Comparison of ENCODE assay signal across 8 cellular contexts in the genomic region with DNA sequence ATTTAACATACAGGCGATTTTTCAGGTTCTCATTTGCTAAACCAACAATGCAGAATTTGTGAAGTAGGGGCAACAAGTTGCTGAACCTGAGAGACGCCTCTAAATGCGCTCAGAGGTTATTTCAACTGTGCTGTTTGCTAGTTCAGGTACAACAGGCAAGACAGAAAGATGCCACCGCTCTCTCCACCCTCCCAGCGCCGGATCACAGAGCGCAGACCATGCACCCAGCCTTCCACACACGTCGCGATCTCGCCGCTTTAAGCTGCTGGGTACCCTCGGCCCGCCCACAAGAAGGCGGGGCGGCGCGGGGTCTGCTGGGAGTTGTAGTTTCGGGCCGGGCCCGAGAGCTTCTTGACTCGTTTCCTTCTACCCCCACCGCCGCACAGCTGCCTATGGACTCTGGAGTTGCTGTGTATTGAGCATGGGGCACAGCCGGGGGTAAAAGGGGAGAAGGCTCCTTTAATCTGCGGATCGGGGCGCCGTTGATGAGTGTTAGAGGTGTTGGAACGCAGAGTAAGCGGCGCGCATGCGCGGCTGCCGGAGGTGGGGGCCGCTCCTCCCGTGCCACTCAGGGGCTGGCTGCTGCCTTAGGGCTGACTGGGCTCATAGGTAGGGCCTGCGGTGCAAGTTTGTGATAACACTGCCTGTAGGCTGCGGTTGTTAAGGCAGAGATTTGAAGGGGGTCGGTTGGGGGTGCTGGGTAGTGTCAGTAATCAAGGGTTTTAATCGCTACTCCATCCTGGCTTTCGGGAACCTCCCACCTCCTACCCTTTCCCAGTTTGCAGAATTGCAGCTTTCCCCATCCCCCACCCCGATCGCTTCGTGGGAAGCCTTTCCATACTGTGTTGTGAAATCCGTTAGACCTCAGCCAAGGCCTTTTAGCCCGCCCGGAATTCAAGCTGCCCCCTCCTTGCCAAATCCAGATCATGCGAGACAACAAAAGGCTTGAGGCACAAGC. TPM values are rescaled to one million over a fixed set of nuclear protein-coding genes. Genes with fewer than 3 reads are reported as not detected.
DNase-seq lines count a peak whose midpoint lies in the region; TF ChIP-seq lines count a peak whose summit lies in the region.

No MANE protein-coding gene starts in this region.

- no peaks in the 10 kb centered on the region for H3K9me3 Mint-ChIP-seq in neural progenitor cell

- H3K27me3 ChIP-seq in HAP-1 (ENCODE audit: low read depth) (no peaks in the 10 kb centered on the region), MG63 (no peaks in the 10 kb centered on the region), neural progenitor cell (no peaks in the 10 kb centered on the region), stomach (no peaks in the 10 kb centered on the region)

- TF ChIP-seq EP300 in stomach (IDR thresholded peaks at IDR 0.05): peak; percentile 77

- H3K27me3 Mint-ChIP-seq in neural progenitor cell (ENCODE audit: insufficient read depth, low read depth): peaks cover 9% of the 10 kb centered on the region

- TF ChIP-seq POLR2A in stomach (IDR thresholded peaks at IDR 0.05): no peak

- H3K27ac Mint-ChIP-seq in neural progenitor cell: peak overlapping the region; percentile 98

- no peaks in the 10 kb centered on the region for H4K20me1 ChIP-seq in neural progenitor cell (ENCODE audit: low read depth)

- H3K79me2 ChIP-seq in neural progenitor cell (ENCODE audit: low read depth): no peaks in the 10 kb centered on the region

- no peak for TF ChIP-seq CTCF in foreskin fibroblast (IDR thresholded peaks at IDR 0.05; ENCODE audit: low read depth, low read length)
- TF ChIP-seq CTCF in neural progenitor cell (IDR thresholded peaks at IDR 0.05): no peak
- TF ChIP-seq CTCF in stomach (IDR thresholded peaks at IDR 0.05): peak in 1 of 7 experiments; percentile 28

- in situ Hi-C loops in HAP-1 (cut with MboI; ENCODE audit: low sequenced_read_pairs): loop anchor here (5.0 kb wide), 1 partner anchor 36 kb away; no protein-coding TSS in a partner anchor

- DNase-seq in ELF-1 (ENCODE audit: low read depth, low spot score) (peak; percentile 91), HAP-1 (ENCODE audit: low spot score in 2 of 2) (peak; percentile 68 to 91), MG63 (peak; percentile 85), SHP77 treated with DMSO at 0.1 percent for 48 hours (lab: John Stamatoyannopoulos, UW) (peak; percentile 71), foreskin fibroblast (peak; percentile 92 to 96), neural progenitor cell (ENCODE audit: low spot score) (peak; percentile 93), stomach (peak; percentile 92)
- peak; percentile 74 for DNase-seq in activated gamma-delta T cell treated with anti-CD3 and anti-CD28 coated beads, Interleukin-2, amount 50 U/mL, for 16 hours (ENCODE audit: low read depth)

- peak overlapping the region; percentile 45 for H3K9ac ChIP-seq in neural progenitor cell

- peak overlapping the region; percentile 32 for H3K27ac ChIP-seq in neural progenitor cell
- peak overlapping the region; percentile 88 to 95 (median 91) for H3K27ac ChIP-seq in stomach

- H2AFZ ChIP-seq in neural progenitor cell (replicated peaks): peak overlapping the region; percentile 100

- peak overlapping the region; percentile 95 for H3K4me3 Mint-ChIP-seq in neural progenitor cell

- H3K36me3 ChIP-seq in HAP-1 (replicated peaks) (no peaks in the 10 kb centered on the region), MG63 (no peaks in the 10 kb centered on the region), neural progenitor cell (no peaks in the 10 kb centered on the region), stomach (no peaks in the 10 kb centered on the region)

- H3K4me3 ChIP-seq in HAP-1 (peak overlapping the region; percentile 96), MG63 (peak overlapping the region; percentile 98), foreskin fibroblast (ENCODE audit: low read depth in 1 of 2, low read length in 2 of 2) (peak overlapping the region; percentile 76 to 90), neural progenitor cell (peak overlapping the region; percentile 84), stomach (peak overlapping the region; percentile 57 to 85 (median 64))

- H3K4me1 Mint-ChIP-seq in neural progenitor cell: peaks cover 16% of the 10 kb centered on the region

- peaks cover 22% of the 10 kb centered on the region for H3F3A ChIP-seq in neural progenitor cell (ENCODE audit: low read depth)

- 2 to 4% (median 3%) methylated on average over 42 to 50 of the region's 50 CpGs for WGBS in stomach, 5 donors

- no peaks in the 10 kb centered on the region for H3K36me3 Mint-ChIP-seq in neural progenitor cell

- intact Hi-C loops in stomach (cut with DNase I; ENCODE audit: low total_unique reads): loop anchor here (5.0 kb wide), 1 partner anchor 41 kb away; a partner anchor contains a TSS

- peak overlapping the region; percentile 82 for H3K4me2 ChIP-seq in neural progenitor cell

- no peaks in the 10 kb centered on the region for H3K9me3 ChIP-seq in HAP-1
- no peaks in the 10 kb centered on the region for H3K9me3 ChIP-seq in MG63
- H3K9me3 ChIP-seq in neural progenitor cell (ENCODE audit: low read depth): no peaks in the 10 kb centered on the region
- H3K9me3 ChIP-seq in stomach: no peaks in the 10 kb centered on the region

- H3K4me1 ChIP-seq in HAP-1: peaks cover 4% of the 10 kb centered on the region
- peaks cover 8% of the 10 kb centered on the region for H3K4me1 ChIP-seq in neural progenitor cell
- H3K4me1 ChIP-seq in stomach: peaks cover 10 to 34% (median 21%) of the 10 kb centered on the region in 4 donors

RNA-seq across cellular contexts. Expression of a gene that starts 40.3 kb away (rescaled TPM):
- total RNA-seq in MG63 (2014; rRNA removed; shearing (Covaris generic); ENCODE audit: low replicate concordance): 2.4 and 2.9 TPM in 2 replicates
- 28.2 and 32.4 TPM in 2 replicates for total RNA-seq in neural progenitor cell (ENCODE audit: low replicate concordance)
- total RNA-seq in stomach: 10 to 100 TPM; 16.2 to 75.3 (median 21.0) TPM
- polyA plus RNA-seq in stomach: 1 to 10 TPM; 1.9 to 4.9 (median 3.3) TPM

Comparison
In these comparisons a context has a peak if more than half of its experiments do, and no peak if none do; other contexts are left out.
1. Peak in every context shown above with its lines: DNase-seq, H3K4me3 ChIP-seq and H3K27ac ChIP-seq.